28 cellular contexts compared by ENCODE assay signal in the genomic region with DNA sequence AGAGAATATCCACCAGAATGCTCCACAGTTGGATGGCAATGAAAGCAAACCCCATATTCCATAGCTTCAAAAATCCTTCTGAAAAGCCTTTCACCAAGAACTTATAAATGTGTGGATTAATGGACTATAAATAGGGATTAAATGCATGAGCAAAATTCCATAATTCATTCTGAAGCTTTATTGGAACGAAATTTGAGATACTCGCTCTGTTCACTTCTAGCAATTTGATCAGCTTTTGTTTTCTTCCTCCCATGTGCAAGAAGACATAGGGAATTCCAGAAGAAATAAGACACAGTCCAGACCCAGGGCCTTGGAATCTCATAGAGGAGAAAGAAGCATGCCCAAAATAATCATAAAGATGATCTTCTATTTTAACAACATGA.
"Had no signal": no experiment of that assay in that cellular context is flagged by ENCODE, and none has a peak within 500 bp of the region (broad histone marks: within the 10 kb centered on the region; RNA-seq: fewer than 3 reads in every experiment).

No MANE protein-coding gene starts in this region.

- H3K4me1 ChIP-seq: parathyroid adenoma, psoas muscle, right lobe of liver, stomach, thyroid gland, tibial nerve, upper lobe of left lung, uterus had no signal

- H3K27ac ChIP-seq: neural progenitor cell, ovary, parathyroid adenoma, psoas muscle, right lobe of liver, sigmoid colon, stomach, thoracic aorta, thyroid gland, tibial nerve, upper lobe of left lung, uterus had no signal

- H3K79me2 ChIP-seq: parathyroid adenoma had no signal

- H3K27ac Mint-ChIP-seq: natural killer cell treated with Interleukin-12 subunit alpha and Interleukin-12 subunit beta and Interleukin-15 and Interleukin-18, amount 100 ng/mL, for 72 hours; progenitor cell of endocrine pancreas; stimulated activated effector memory CD8-positive, alpha-beta T cell treated with anti-CD3 and anti-CD28 coated beads, Interleukin-12 subunit alpha, Interleukin-12 subunit beta, amount 100 ng/mL, for 72 hours; stimulated activated naive B cell treated with anti-CD40 and anti-IgM and Interleukin-4, amounts not matched to agents 10 μg/mL and 1 μg/mL and 100 μg/mL, for 72 hours; stimulated activated naive CD8-positive, alpha-beta T cell treated with anti-CD3 and anti-CD28 coated beads, Interleukin-15, Interleukin-2, amounts not matched to agents 100 ng/mL and 50 ng/mL, for 24 hours had no signal

- H3K9me3 Mint-ChIP-seq: natural killer cell treated with Interleukin-12 subunit alpha and Interleukin-12 subunit beta and Interleukin-15 and Interleukin-18, amount 100 ng/mL, for 72 hours; neural progenitor cell; stimulated activated effector memory CD8-positive, alpha-beta T cell treated with anti-CD3 and anti-CD28 coated beads, Interleukin-12 subunit alpha, Interleukin-12 subunit beta, amount 100 ng/mL, for 72 hours; stimulated activated naive CD8-positive, alpha-beta T cell treated with anti-CD3 and anti-CD28 coated beads, Interleukin-15, Interleukin-2, amounts not matched to agents 100 ng/mL and 50 ng/mL, for 24 hours had no signal

- H3K4me1 Mint-ChIP-seq: naive thymus-derived CD8-positive, alpha-beta T cell; stimulated activated effector memory CD8-positive, alpha-beta T cell treated with anti-CD3 and anti-CD28 coated beads, Interleukin-12 subunit alpha, Interleukin-12 subunit beta, amount 100 ng/mL, for 72 hours; stimulated activated naive B cell treated with anti-CD40 and anti-IgM and Interleukin-4, amounts not matched to agents 10 μg/mL and 1 μg/mL and 100 μg/mL, for 72 hours had no signal

- H3K9me3 ChIP-seq: ovary, psoas muscle, right lobe of liver, sigmoid colon, stomach, thoracic aorta, thyroid gland, tibial nerve, upper lobe of left lung, uterus had no signal

- H3K4me2 ChIP-seq: neural progenitor cell had no signal

- ATAC-seq: naive thymus-derived CD8-positive, alpha-beta T cell; natural killer cell treated with Interleukin-12 subunit alpha and Interleukin-12 subunit beta and Interleukin-15 and Interleukin-18, amount 100 ng/mL, for 72 hours; psoas muscle; right cardiac atrium; right lobe of liver; stimulated activated effector memory CD8-positive, alpha-beta T cell treated with anti-CD3 and anti-CD28 coated beads, Interleukin-12 subunit alpha, Interleukin-12 subunit beta, amount 100 ng/mL, for 72 hours; stimulated activated naive B cell treated with anti-CD40 and anti-IgM and Interleukin-4, amounts not matched to agents 10 μg/mL and 1 μg/mL and 100 μg/mL, for 72 hours had no signal

- H2AFZ ChIP-seq: neural progenitor cell, parathyroid adenoma had no signal

- H3K36me3 Mint-ChIP-seq: naive thymus-derived CD8-positive, alpha-beta T cell; natural killer cell treated with Interleukin-12 subunit alpha and Interleukin-12 subunit beta and Interleukin-15 and Interleukin-18, amount 100 ng/mL, for 72 hours; neural progenitor cell; stimulated activated effector memory CD8-positive, alpha-beta T cell treated with anti-CD3 and anti-CD28 coated beads, Interleukin-12 subunit alpha, Interleukin-12 subunit beta, amount 100 ng/mL, for 72 hours; stimulated activated naive B cell treated with anti-CD40 and anti-IgM and Interleukin-4, amounts not matched to agents 10 μg/mL and 1 μg/mL and 100 μg/mL, for 72 hours had no signal

- H3K36me3 ChIP-seq: neural progenitor cell, ovary, right lobe of liver, sigmoid colon, stomach, thoracic aorta, thyroid gland, tibial nerve, upper lobe of left lung, uterus had no signal

- H3K4me3 ChIP-seq: neural progenitor cell, ovary, psoas muscle, right lobe of liver, sigmoid colon, stomach, thoracic aorta, thyroid gland, tibial nerve, upper lobe of left lung, uterus had no signal

- DNase-seq: naive thymus-derived CD8-positive, alpha-beta T cell; occipital lobe; ovary; posterior cingulate gyrus; psoas muscle; right cardiac atrium; right lobe of liver; sigmoid colon; small intestine; stimulated activated CD4-positive, alpha-beta T cell treated with anti-CD3 and anti-CD28 coated beads, Interleukin-15, amount 100 ng/mL, for 24 hours; stimulated activated CD4-positive, alpha-beta T cell treated with anti-CD3 and anti-CD28 coated beads, Interleukin-2, amount 100 ng/mL, for 24 hours; stimulated activated CD4-positive, alpha-beta T cell treated with anti-CD3 and anti-CD28 coated beads, Interleukin-2, amount 100 ng/mL, for 48 hours; stimulated activated CD4-positive, alpha-beta T cell treated with anti-CD3 and anti-CD28 coated beads, Interleukin-4, amount 100 ng/mL, for 24 hours; stimulated activated naive B cell treated with anti-CD40 and anti-IgM and Interleukin-4, amounts not matched to agents 10 μg/mL and 1 μg/mL and 100 μg/mL, for 72 hours; stimulated activated naive CD4-positive, alpha-beta T cell treated with Interleukin-2 at 50 U/mL for 16 hours; stomach; thyroid gland; trophoblast cell; upper lobe of left lung; uterus had no signal

- H3K4me3 Mint-ChIP-seq: naive thymus-derived CD8-positive, alpha-beta T cell; natural killer cell treated with Interleukin-12 subunit alpha and Interleukin-12 subunit beta and Interleukin-15 and Interleukin-18, amount 100 ng/mL, for 72 hours; neural progenitor cell; stimulated activated effector memory CD8-positive, alpha-beta T cell treated with anti-CD3 and anti-CD28 coated beads, Interleukin-12 subunit alpha, Interleukin-12 subunit beta, amount 100 ng/mL, for 72 hours; stimulated activated naive B cell treated with anti-CD40 and anti-IgM and Interleukin-4, amounts not matched to agents 10 μg/mL and 1 μg/mL and 100 μg/mL, for 72 hours; stimulated activated naive CD8-positive, alpha-beta T cell treated with anti-CD3 and anti-CD28 coated beads, Interleukin-15, Interleukin-2, amounts not matched to agents 100 ng/mL and 50 ng/mL, for 24 hours had no signal

- H3K27me3 Mint-ChIP-seq: progenitor cell of endocrine pancreas; stimulated activated naive CD8-positive, alpha-beta T cell treated with anti-CD3 and anti-CD28 coated beads, Interleukin-15, Interleukin-2, amounts not matched to agents 100 ng/mL and 50 ng/mL, for 24 hours had no signal
